In genomic region chr6:53565886-53566285, GRCh38 we compare ENCODE assay signal across 18 cellular contexts. TPM values are rescaled to one million over a fixed set of nuclear protein-coding genes. Genes with fewer than 3 reads are reported as not detected.
DNase-seq lines count a peak whose midpoint lies in the region; ATAC-seq and TF ChIP-seq lines count a peak whose summit lies in the region.
"Had no signal": no experiment of that assay in that cellular context is flagged by ENCODE, and none has a peak within 500 bp of the region (broad histone marks: within the 10 kb centered on the region; RNA-seq: fewer than 3 reads in every experiment).

No MANE protein-coding gene starts in this region.

- peak; percentile 52 for ATAC-seq in HG03432 (IDR thresholded peaks at IDR 0.05; ENCODE audit: unreplicated experiment)

- H3K27ac ChIP-seq in mammary epithelial cell (ENCODE audit: insufficient read depth, low read depth, low read length) (no peak overlapping the region), spleen (no peak overlapping the region), colonic mucosa (no peak overlapping the region)
- H3K27ac ChIP-seq: SK-N-MC had no signal

- H3K9ac ChIP-seq in mammary epithelial cell (ENCODE audit: insufficient read depth, low read length), result no peak overlapping the region
- no peak overlapping the region for H3K9ac ChIP-seq in colonic mucosa (ENCODE audit: low read depth in 2 of 2, low read length in 2 of 2)

- H2AFZ ChIP-seq in mammary epithelial cell (ENCODE audit: low read depth, low read length), result no peak overlapping the region

- in situ Hi-C loops in mammary epithelial cell (cut with MboI; ENCODE audit: low sequenced_read_pairs in 2 of 2), result no loop called here

- no peak for TF ChIP-seq CTCF in mammary epithelial cell (conservative IDR thresholded peaks at IDR 0.05 in 1 of 2, IDR thresholded peaks at IDR 0.05 in 1 of 2; ENCODE audit: extremely low read depth in 1 of 2, insufficient read depth in 1 of 2, low read depth in 1 of 2, low read length in 2 of 2)
- no peak for TF ChIP-seq CTCF in fibroblast of the aortic adventitia (IDR thresholded peaks at IDR 0.05; ENCODE audit: insufficient read depth, low read length)
- no peak for TF ChIP-seq CTCF in spleen (IDR thresholded peaks at IDR 0.05 in 8 of 11, conservative IDR thresholded peaks at IDR 0.05 in 3 of 11)
- TF ChIP-seq CTCF in colonic mucosa (IDR thresholded peaks at IDR 0.05), result no peak

- no peaks in the 10 kb centered on the region for H4K20me1 ChIP-seq in mammary epithelial cell (ENCODE audit: insufficient read depth, low read length)

- dilution Hi-C loops in mammary epithelial cell (cut with HindIII; ENCODE audit: low sequenced_read_pairs), result no loop called here

- H3K4me3 ChIP-seq in mammary epithelial cell (replicated peaks in 1 of 3; ENCODE audit: insufficient read depth in 1 of 3, low read depth in 2 of 3, low read length in 3 of 3) (no peak overlapping the region), fibroblast of the aortic adventitia (ENCODE audit: low read depth, low read length) (no peak overlapping the region), spleen (no peak overlapping the region), colonic mucosa (no peak overlapping the region)
- H3K4me3 ChIP-seq: SK-N-MC had no signal

- H3K27me3 ChIP-seq in mammary epithelial cell (ENCODE audit: insufficient read depth, low read length) (no peaks in the 10 kb centered on the region), spleen (replicated peaks in 1 of 7) (no peaks in the 10 kb centered on the region), colonic mucosa (no peaks in the 10 kb centered on the region)

- H3K4me1 ChIP-seq in mammary epithelial cell (ENCODE audit: insufficient read depth, low read length) (no peaks in the 10 kb centered on the region), spleen (no peaks in the 10 kb centered on the region), colonic mucosa (no peaks in the 10 kb centered on the region)

- no peak for TF ChIP-seq POLR2A in spleen (IDR thresholded peaks at IDR 0.05)

- intact Hi-C loops in mammary epithelial cell (cut with micrococcal nuclease) (loop anchor here (1.0 kb wide), 1 partner anchor 49 kb away; no protein-coding TSS in a partner anchor), spleen (cut with DNase I; ENCODE audit: low total_unique reads) (no loop called here), colonic mucosa (cut with DNase I) (no loop called here)

- CTCF ChIA-PET in mammary epithelial cell (lab: Charles Lee; ENCODE audit: low non-redundant PET), result no interaction called here

- DNase-seq in mammary epithelial cell (peak; percentile 62), fibroblast of the aortic adventitia (ENCODE audit: low read depth) (peak; percentile 25), retina (no peak), spleen (no peak), colonic mucosa (no peak), SIG-M5 treated with dmso at 0.1 percent for 504 hours (lab: John Stamatoyannopoulos, UW; ENCODE audit: unreplicated experiment) (no peak)
- DNase-seq: CD4-positive, CD25-positive, alpha-beta regulatory T cell; GDM1; GOT3; KG1; MV-4-11; NCI-H1694 treated with DMSO at 0.1 percent for 48 hours; NCI-H2107; NCI-H82; OCI-M1; Right ventricle myocardium superior had no signal

- no peaks in the 10 kb centered on the region for H3K79me2 ChIP-seq in mammary epithelial cell (ENCODE audit: insufficient read depth, low read length)

- H3K9me3 ChIP-seq in mammary epithelial cell (replicated peaks; ENCODE audit: insufficient read depth, low read length), result no peaks in the 10 kb centered on the region
- peaks cover 0 to 7% (median 0%) of the 10 kb centered on the region in 8 donors for H3K9me3 ChIP-seq in spleen
- no peaks in the 10 kb centered on the region for H3K9me3 ChIP-seq in colonic mucosa

- WGBS in mammary epithelial cell (ENCODE audit: low coverage, missing lambda C conversion rate), result 90% methylated on average over 3 of the region's 3 CpGs
- 79 to 93% (median 85%) methylated on average over 3 of the region's 3 CpGs for WGBS in spleen, 5 donors

- no peak overlapping the region for H3K4me2 ChIP-seq in mammary epithelial cell (ENCODE audit: insufficient read depth, low read depth, low read length)

- no TSS peak for BruUV-seq in mammary epithelial cell (replicated peaks; lab: Mats Ljungman, UMichigan)

- H3K36me3 ChIP-seq in mammary epithelial cell (ENCODE audit: insufficient read depth, low read length) (no peaks in the 10 kb centered on the region), spleen (no peaks in the 10 kb centered on the region), colonic mucosa (no peaks in the 10 kb centered on the region)

RNA-seq across cellular contexts. Expression of gene GCLC, which starts 21.0 kb away (rescaled TPM):
- total RNA-seq in mammary epithelial cell, result 100 to 1,000 TPM in 1 of 2 donors, 10 to 100 TPM in 1; 94.7 to 128 TPM
- 59.8 TPM for polyA plus RNA-seq in mammary epithelial cell
- polyA minus RNA-seq in mammary epithelial cell, result 69.6 TPM
- 20.1 and 21.1 TPM in 2 replicates for total RNA-seq in fibroblast of the aortic adventitia (ENCODE audit: low replicate concordance)
- 100 to 1,000 TPM in 2 of 7 donors, 10 to 100 TPM in 5; 39.7 to 132 (median 92.6) TPM for total RNA-seq in spleen
- 10 to 100 TPM in 2 of 3 donors, 1 to 10 TPM in 1; 9.2 to 33.8 (median 20.0) TPM for polyA plus RNA-seq in spleen
- 10 to 100 TPM; 35.0 to 37.1 TPM for total RNA-seq in colonic mucosa

Comparison
In these comparisons a context has a peak if more than half of its experiments do, and no peak if none do; other contexts are left out.
1. DNase-seq: peak in mammary epithelial cell (single experiment) and fibroblast of the aortic adventitia (single experiment); none in retina (single experiment), spleen (single experiment), colonic mucosa (single experiment) and SIG-M5 treated with dmso at 0.1 percent for 504 hours (single experiment).